15 cellular contexts compared by ENCODE assay signal in genomic region chr2:238120463-238121298, GRCh38. TPM values are rescaled to one million over a fixed set of nuclear protein-coding genes. Genes with fewer than 3 reads are reported as not detected.
DNase-seq lines count a peak whose midpoint lies in the region; ATAC-seq and TF ChIP-seq lines count a peak whose summit lies in the region.
"Had no signal": no experiment of that assay in that cellular context is flagged by ENCODE, and none has a peak within 500 bp of the region (broad histone marks: within the 10 kb centered on the region; RNA-seq: fewer than 3 reads in every experiment).

No MANE protein-coding gene starts in this region.

- H4K8ac ChIP-seq in mesenchymal stem cell (ENCODE audit: low read length): no peak overlapping the region

- H3K36me3 Mint-ChIP-seq in chondrocyte (ENCODE audit: low read depth) (no peaks in the 10 kb centered on the region), Calu3 (ENCODE audit: insufficient read depth, unreplicated experiment) (no peaks in the 10 kb centered on the region)
- H3K36me3 Mint-ChIP-seq: CD14-positive monocyte had no signal

- H4K20me1 ChIP-seq in GM23248 (ENCODE audit: insufficient read depth): no peaks in the 10 kb centered on the region

- BruUV-seq in Calu3 (replicated peaks; lab: Mats Ljungman, UMichigan): no TSS peak

- H2BK15ac ChIP-seq in mesenchymal stem cell (ENCODE audit: low read depth, poor library complexity, severe bottlenecking): no peak overlapping the region

- H3K4me3 Mint-ChIP-seq in chondrocyte (ENCODE audit: unreplicated experiment) (no peak overlapping the region), Calu3 (ENCODE audit: low read depth, unreplicated experiment) (no peak overlapping the region)
- H3K4me3 Mint-ChIP-seq: CD14-positive monocyte; stimulated activated naive CD8-positive, alpha-beta T cell treated with anti-CD3 and anti-CD28 coated beads, Interleukin-15, Interleukin-2, amounts not matched to agents 100 ng/mL and 50 ng/mL, for 24 hours had no signal

- no peaks in the 10 kb centered on the region for H3F3A ChIP-seq in GM23248 (ENCODE audit: insufficient read depth)

- H2AK5ac ChIP-seq in mesenchymal stem cell (ENCODE audit: low read length, severe bottlenecking): no peak overlapping the region

- H3K27me3 ChIP-seq in BE2C (no peaks in the 10 kb centered on the region), mesenchymal stem cell (ENCODE audit: control insufficient read depth in 1 of 2, insufficient read depth in 1 of 2, low read length in 2 of 2) (peaks cover 53 to 67% of the 10 kb centered on the region in 2 experiments), GM23248 (replicated peaks; ENCODE audit: insufficient read depth) (no peaks in the 10 kb centered on the region)

- H3K27ac ChIP-seq in mesenchymal stem cell (ENCODE audit: low read length, poor library complexity, severe bottlenecking) (no peak overlapping the region), GM23248 (no peak overlapping the region)

- CTCF ChIA-PET in Calu3 (lab: Charles Lee): no interaction called here

- WGBS in mesenchymal stem cell: 27% methylated on average over 29 of the region's 30 CpGs
- 32 to 36% methylated on average over 29 to 30 of the region's 30 CpGs for WGBS in GM23248 (ENCODE audit: low coverage in 1 of 2, low lambda C conversion rate in 2 of 2, missing lambda C conversion rate in 2 of 2), 2 experiments

- intact Hi-C loops in Calu3 (cut with micrococcal nuclease; ENCODE audit: unreplicated experiment): no loop called here

- H3K9ac ChIP-seq in mesenchymal stem cell (ENCODE audit: low read length): no peak overlapping the region
- H3K9ac ChIP-seq in GM23248: no peak overlapping the region

- H3K23ac ChIP-seq in mesenchymal stem cell (ENCODE audit: low read length in 2 of 2): no peak overlapping the region

- H4K91ac ChIP-seq in mesenchymal stem cell (ENCODE audit: low read length): no peak overlapping the region

- H2BK5ac ChIP-seq in mesenchymal stem cell (ENCODE audit: low read depth, low read length, poor library complexity, severe bottlenecking): no peak overlapping the region

- in situ Hi-C loops in GM23248 (cut with MboI): no loop called here

- H3K4me2 ChIP-seq in mesenchymal stem cell (ENCODE audit: low read length, poor library complexity, severe bottlenecking) (no peak overlapping the region), GM23248 (ENCODE audit: unreplicated experiment) (no peak overlapping the region)

- DNase-seq in BE2C (peak; percentile 73), HuH-7.5 (ENCODE audit: low spot score) (peak; percentile 60), chondrocyte (ENCODE audit: low spot score) (peak; percentile 77), mesenchymal stem cell (peak; percentile 49), SW 1271 (lab: John Stamatoyannopoulos, UW) (no peak), Calu3 (no peak), GM23248 (no peak)
- DNase-seq: activated CD4-positive, alpha-beta T cell treated with anti-CD3 and anti-CD28 coated beads for 48 hours; activated T-cell treated with anti-CD3 and anti-CD28 coated beads, Interleukin-2, amount 50 U/mL, for 48 hours; NCI-H524 treated with DMSO at 0.1 percent for 48 hours; stimulated activated CD4-positive, alpha-beta T cell treated with anti-CD3 and anti-CD28 coated beads, Interleukin-4, amount 100 ng/mL, for 4 hours had no signal

- no peaks in the 10 kb centered on the region for H3K4me1 ChIP-seq in BE2C
- H3K4me1 ChIP-seq in mesenchymal stem cell (ENCODE audit: control insufficient read depth, insufficient read depth, low read depth, low read length): peaks cover 12% of the 10 kb centered on the region
- H3K4me1 ChIP-seq in GM23248 (ENCODE audit: insufficient read depth): no peaks in the 10 kb centered on the region

- H3K36me3 ChIP-seq in BE2C: no peaks in the 10 kb centered on the region
- H3K36me3 ChIP-seq in mesenchymal stem cell (ENCODE audit: control insufficient read depth in 1 of 2, insufficient read depth in 2 of 2, low read depth in 1 of 2, low read length in 2 of 2): no peaks in the 10 kb centered on the region
- H3K36me3 ChIP-seq in GM23248 (ENCODE audit: low read depth): no peaks in the 10 kb centered on the region

- H3K4ac ChIP-seq in mesenchymal stem cell (ENCODE audit: low read depth in 1 of 2, low read length in 2 of 2): no peak overlapping the region

- peak; percentile 58 for TF ChIP-seq CTCF in BE2C (IDR thresholded peaks at IDR 0.05; ENCODE audit: low read depth, low read length)
- peak; percentile 66 for TF ChIP-seq CTCF in chondrocyte (IDR thresholded peaks at IDR 0.05)
- TF ChIP-seq CTCF in Calu3 (IDR thresholded peaks at IDR 0.05; ENCODE audit: unreplicated experiment): no peak

- H3K79me2 ChIP-seq in GM23248 (ENCODE audit: insufficient read depth): no peaks in the 10 kb centered on the region

- H3K4me1 Mint-ChIP-seq in chondrocyte (ENCODE audit: low read depth) (peaks cover 3% of the 10 kb centered on the region), Calu3 (ENCODE audit: low read depth, unreplicated experiment) (no peaks in the 10 kb centered on the region)
- H3K4me1 Mint-ChIP-seq: CD14-positive monocyte had no signal

- no peak overlapping the region for H3K27ac Mint-ChIP-seq in chondrocyte (ENCODE audit: unreplicated experiment)
- H3K27ac Mint-ChIP-seq in Calu3 (ENCODE audit: unreplicated experiment): no peak overlapping the region
- H3K27ac Mint-ChIP-seq: stimulated activated naive CD8-positive, alpha-beta T cell treated with anti-CD3 and anti-CD28 coated beads, Interleukin-15, Interleukin-2, amounts not matched to agents 100 ng/mL and 50 ng/mL, for 24 hours had no signal

- H2AFZ ChIP-seq in mesenchymal stem cell (ENCODE audit: low read depth, low read length) (no peak overlapping the region), GM23248 (no peak overlapping the region)

- no peak overlapping the region for H3K18ac ChIP-seq in mesenchymal stem cell (ENCODE audit: low read depth in 1 of 2, low read length in 2 of 2)

- no peaks in the 10 kb centered on the region for H3K9me2 ChIP-seq in GM23248 (ENCODE audit: insufficient read depth)

- H3K79me1 ChIP-seq in mesenchymal stem cell (replicated peaks; ENCODE audit: low read length, poor library complexity, severe bottlenecking): no peaks in the 10 kb centered on the region

- H3K14ac ChIP-seq in mesenchymal stem cell (ENCODE audit: low read length in 2 of 2): no peak overlapping the region

- H3K4me3 ChIP-seq in BE2C (ENCODE audit: low read depth, low read length) (no peak overlapping the region), mesenchymal stem cell (ENCODE audit: insufficient read depth in 1 of 2, low read depth in 1 of 2, low read length in 2 of 2) (no peak overlapping the region), GM23248 (no peak overlapping the region)

- H3K27me3 Mint-ChIP-seq in chondrocyte (ENCODE audit: low read depth) (peaks cover 9% of the 10 kb centered on the region), Calu3 (ENCODE audit: unreplicated experiment) (peaks cover 46% of the 10 kb centered on the region)
- H3K27me3 Mint-ChIP-seq: stimulated activated naive CD8-positive, alpha-beta T cell treated with anti-CD3 and anti-CD28 coated beads, Interleukin-15, Interleukin-2, amounts not matched to agents 100 ng/mL and 50 ng/mL, for 24 hours had no signal

- no peak for ATAC-seq in HG03097 (IDR thresholded peaks at IDR 0.05; ENCODE audit: low FRiP score, unreplicated experiment)

- H3K9me3 Mint-ChIP-seq in chondrocyte (ENCODE audit: low read depth): no peaks in the 10 kb centered on the region
- H3K9me3 Mint-ChIP-seq in Calu3 (ENCODE audit: low read depth, unreplicated experiment): no peaks in the 10 kb centered on the region
- H3K9me3 Mint-ChIP-seq: stimulated activated naive CD8-positive, alpha-beta T cell treated with anti-CD3 and anti-CD28 coated beads, Interleukin-15, Interleukin-2, amounts not matched to agents 100 ng/mL and 50 ng/mL, for 24 hours had no signal

- no peak overlapping the region for H2BK120ac ChIP-seq in mesenchymal stem cell (ENCODE audit: low read depth, low read length)

- H3K9me3 ChIP-seq in BE2C: no peaks in the 10 kb centered on the region
- H3K9me3 ChIP-seq in mesenchymal stem cell (ENCODE audit: control insufficient read depth, low read length): peaks cover 6% of the 10 kb centered on the region
- no peaks in the 10 kb centered on the region for H3K9me3 ChIP-seq in GM23248 (ENCODE audit: low read depth)

- H2BK12ac ChIP-seq in mesenchymal stem cell (ENCODE audit: low read length in 2 of 2): no peak overlapping the region

RNA-seq across cellular contexts. Expression of gene KLHL30, which starts 17.8 kb away (rescaled TPM):
- 1.8 TPM for polyA plus RNA-seq in BE2C (2012; ENCODE audit: insufficient read depth, insufficient read length, low read depth)
- total RNA-seq in chondrocyte: 12.2 to 25.6 TPM (median 24.4 TPM) in 3 replicates
- 0.58 TPM for polyA plus RNA-seq in mesenchymal stem cell (2013, experiment 1 of 2)
- polyA plus RNA-seq in mesenchymal stem cell (2013, experiment 2 of 2): 0.52 TPM
- 0.64 and 1.3 TPM in 2 replicates for total RNA-seq in Calu3 (2022)
- total RNA-seq in GM23248 (2014; rRNA removed; shearing (Covaris generic)): 0.11 TPM in 1 of 2 replicates, not detected in the other
- polyA plus RNA-seq in GM23248 (2016; fragmentation: Nextera tagmentation; extraction: Ambion mirVana): 0.05 TPM in 1 of 2 replicates, not detected in the other

RNA-seq across cellular contexts. Expression of gene ESPNL, which starts 20.5 kb away (rescaled TPM):
- polyA plus RNA-seq in BE2C (2012; ENCODE audit: insufficient read depth, insufficient read length, low read depth): 0.65 TPM
- total RNA-seq in chondrocyte: 0.07 to 0.17 TPM (median 0.15 TPM) in 3 replicates
- 0.19 TPM for polyA plus RNA-seq in mesenchymal stem cell (2013, experiment 1 of 2)
- polyA plus RNA-seq in mesenchymal stem cell (2013, experiment 2 of 2): 0.32 TPM
- total RNA-seq in Calu3 (2022): 0.19 and 0.61 TPM in 2 replicates
- total RNA-seq in GM23248 (2014; rRNA removed; shearing (Covaris generic)): 1.4 and 1.5 TPM in 2 replicates
- polyA plus RNA-seq in GM23248 (2016; fragmentation: Nextera tagmentation; extraction: Ambion mirVana): 0.19 and 0.60 TPM in 2 replicates
- total RNA-seq: astrocyte had no signal
- polyA plus RNA-seq: CD14-positive monocyte had no signal

RNA-seq across cellular contexts. Expression of gene ERFE, which starts 38.1 kb away (rescaled TPM):
- 0.43 TPM for polyA plus RNA-seq in BE2C (2012; ENCODE audit: insufficient read depth, insufficient read length, low read depth)
- total RNA-seq in chondrocyte (1.8 to 10.3 TPM (median 9.4 TPM) in 3 replicates), Calu3 (2022) (2.4 and 4.0 TPM in 2 replicates)
- 2.3 TPM for polyA plus RNA-seq in mesenchymal stem cell (2013, experiment 1 of 2)
- polyA plus RNA-seq in mesenchymal stem cell (2013, experiment 2 of 2): 2.3 TPM
- 0.51 and 0.86 TPM in 2 replicates for total RNA-seq in GM23248 (2014; rRNA removed; shearing (Covaris generic))
- 0.41 and 0.79 TPM in 2 replicates for polyA plus RNA-seq in GM23248 (2016; fragmentation: Nextera tagmentation; extraction: Ambion mirVana)
- polyA plus RNA-seq: CD14-positive monocyte had no signal

RNA-seq across cellular contexts. Expression of gene SCLY, which starts 59.9 kb away (rescaled TPM):
- 63.6 TPM for polyA plus RNA-seq in BE2C (2012; ENCODE audit: insufficient read depth, insufficient read length, low read depth)
- total RNA-seq in chondrocyte: 11.5 to 23.4 TPM (median 12.7 TPM) in 3 replicates
- polyA plus RNA-seq in mesenchymal stem cell (2013, experiment 1 of 2): 11.3 TPM
- 10.6 TPM for polyA plus RNA-seq in mesenchymal stem cell (2013, experiment 2 of 2)
- total RNA-seq in Calu3 (2022): 37.5 and 38.2 TPM in 2 replicates
- 12.5 and 14.8 TPM in 2 replicates for total RNA-seq in GM23248 (2014; rRNA removed; shearing (Covaris generic))
- polyA plus RNA-seq in GM23248 (2016; fragmentation: Nextera tagmentation; extraction: Ambion mirVana): 7.4 and 10.3 TPM in 2 replicates

Comparison
In these comparisons a context has a peak if more than half of its experiments do, and no peak if none do; other contexts are left out.
1. DNase-seq: peak in BE2C (single experiment), HuH-7.5 (single experiment), chondrocyte (single experiment) and mesenchymal stem cell (single experiment); none in SW 1271 (0 of 2), Calu3 (single experiment) and GM23248 (single experiment).